In genomic region chr1:150214099-150214756, GRCh38 we compare ENCODE assay signal across 8 cellular contexts. TPM values are rescaled to one million over a fixed set of nuclear protein-coding genes. Genes with fewer than 3 reads are reported as not detected.
DNase-seq lines count a peak whose midpoint lies in the region; ATAC-seq and TF ChIP-seq lines count a peak whose summit lies in the region.
"Not testable (repeated sequence)": the region's sequence is repeated elsewhere in the genome, so short reads cannot be mapped to it uniquely, and the experiment has no call there.

No MANE protein-coding gene starts in this region.

- H3K27me3 Mint-ChIP-seq in activated naive CD8-positive, alpha-beta T cell treated with anti-CD3 and anti-CD28 coated beads, Interleukin-2, amount 10 ng/mL, durations not matched to agents 7 days and 5 days; effector memory CD8-positive, alpha-beta T cell; natural killer cell treated with Interleukin-12 subunit alpha and Interleukin-12 subunit beta and Interleukin-15 and Interleukin-18, amount 100 ng/mL, for 72 hours: not testable (repeated sequence)

- not testable (repeated sequence) for H3K9me3 Mint-ChIP-seq in activated naive CD8-positive, alpha-beta T cell treated with anti-CD3 and anti-CD28 coated beads, Interleukin-2, amount 10 ng/mL, durations not matched to agents 7 days and 5 days; effector memory CD8-positive, alpha-beta T cell; natural killer cell treated with Interleukin-12 subunit alpha and Interleukin-12 subunit beta and Interleukin-15 and Interleukin-18, amount 100 ng/mL, for 72 hours; stimulated activated effector memory CD8-positive, alpha-beta T cell treated with anti-CD3 and anti-CD28 coated beads, Interleukin-12 subunit alpha, Interleukin-12 subunit beta, amount 100 ng/mL, for 72 hours

- peak overlapping the region; percentile 85 for H3K4me3 Mint-ChIP-seq in activated naive CD8-positive, alpha-beta T cell treated with anti-CD3 and anti-CD28 coated beads, Interleukin-2, amount 10 ng/mL, durations not matched to agents 7 days and 5 days
- H3K4me3 Mint-ChIP-seq in effector memory CD8-positive, alpha-beta T cell, result peak overlapping the region; percentile 78 to 82
- peak overlapping the region; percentile 80 for H3K4me3 Mint-ChIP-seq in natural killer cell treated with Interleukin-12 subunit alpha and Interleukin-12 subunit beta and Interleukin-15 and Interleukin-18, amount 100 ng/mL, for 72 hours
- peak overlapping the region; percentile 73 for H3K4me3 Mint-ChIP-seq in stimulated activated effector memory CD8-positive, alpha-beta T cell treated with anti-CD3 and anti-CD28 coated beads, Interleukin-12 subunit alpha, Interleukin-12 subunit beta, amount 100 ng/mL, for 72 hours

- not testable (repeated sequence) for TF ChIP-seq CTCF in AG04449 (IDR thresholded peaks at IDR 0.05; ENCODE audit: insufficient read depth, low read length, missing control alignments); HEK293 (tag by site-specific recombination; IDR thresholded peaks at IDR 0.05)

- H3K27ac Mint-ChIP-seq in activated naive CD8-positive, alpha-beta T cell treated with anti-CD3 and anti-CD28 coated beads, Interleukin-2, amount 10 ng/mL, durations not matched to agents 7 days and 5 days, result peak overlapping the region; percentile 95
- peak overlapping the region; percentile 88 to 91 for H3K27ac Mint-ChIP-seq in effector memory CD8-positive, alpha-beta T cell
- peak overlapping the region; percentile 82 to 91 for H3K27ac Mint-ChIP-seq in natural killer cell treated with Interleukin-12 subunit alpha and Interleukin-12 subunit beta and Interleukin-15 and Interleukin-18, amount 100 ng/mL, for 72 hours
- H3K27ac Mint-ChIP-seq in stimulated activated effector memory CD8-positive, alpha-beta T cell treated with anti-CD3 and anti-CD28 coated beads, Interleukin-12 subunit alpha, Interleukin-12 subunit beta, amount 100 ng/mL, for 72 hours, result peak overlapping the region; percentile 94

- peak overlapping the region; percentile 61 for H3K9ac ChIP-seq in iPS-18a (ENCODE audit: low read length)

- CTCF ChIA-PET in AG04449 (lab: Yijun Ruan, JAX) (interaction anchor here (0.7 to 2.0 kb wide), 4 partner anchors 10 to 147 kb away, joined by 3 to 10 read pairs (median 4); no protein-coding TSS in a partner anchor), HEK293 (lab: Yijun Ruan, JAX) (interaction anchor here (1.0 kb wide), 1 partner anchor 25 kb away, joined by 3 read pairs; no protein-coding TSS in a partner anchor)

- peak; percentile 36 for ATAC-seq in SK-N-SH treated with all-trans-retinoic acid at 6 μM for 48 hours
- ATAC-seq in activated naive CD8-positive, alpha-beta T cell treated with anti-CD3 and anti-CD28 coated beads, Interleukin-2, amount 10 ng/mL, durations not matched to agents 7 days and 5 days (ENCODE audit: low read depth); effector memory CD8-positive, alpha-beta T cell (replicated peaks); natural killer cell treated with Interleukin-12 subunit alpha and Interleukin-12 subunit beta and Interleukin-15 and Interleukin-18, amount 100 ng/mL, for 72 hours; stimulated activated effector memory CD8-positive, alpha-beta T cell treated with anti-CD3 and anti-CD28 coated beads, Interleukin-12 subunit alpha, Interleukin-12 subunit beta, amount 100 ng/mL, for 72 hours: not testable (repeated sequence)

- H3K4me1 ChIP-seq in HEK293 (ENCODE audit: control insufficient read depth, insufficient read depth, low read length); iPS-18a (ENCODE audit: control insufficient read depth, low read depth, low read length): not testable (repeated sequence)

- H3K36me3 Mint-ChIP-seq in activated naive CD8-positive, alpha-beta T cell treated with anti-CD3 and anti-CD28 coated beads, Interleukin-2, amount 10 ng/mL, durations not matched to agents 7 days and 5 days; natural killer cell treated with Interleukin-12 subunit alpha and Interleukin-12 subunit beta and Interleukin-15 and Interleukin-18, amount 100 ng/mL, for 72 hours: not testable (repeated sequence)
- H3K36me3 Mint-ChIP-seq in effector memory CD8-positive, alpha-beta T cell (ENCODE audit: insufficient read depth), result peaks cover 19% of the 10 kb centered on the region
- peaks cover 11% of the 10 kb centered on the region for H3K36me3 Mint-ChIP-seq in stimulated activated effector memory CD8-positive, alpha-beta T cell treated with anti-CD3 and anti-CD28 coated beads, Interleukin-12 subunit alpha, Interleukin-12 subunit beta, amount 100 ng/mL, for 72 hours

- H3K27me3 ChIP-seq in iPS-18a (ENCODE audit: control insufficient read depth, insufficient read depth, low read length), result not testable (repeated sequence)

- not testable (repeated sequence) for H3K36me3 ChIP-seq in HEK293 (ENCODE audit: control insufficient read depth in 2 of 2, insufficient read depth in 1 of 2, low read length in 2 of 2); iPS-18a (ENCODE audit: control insufficient read depth, low read depth, low read length)

- not testable (repeated sequence) for DNase-seq in AG04449 (ENCODE audit: low read depth, low spot score); activated naive CD8-positive, alpha-beta T cell treated with anti-CD3 and anti-CD28 coated beads, Interleukin-2, amount 10 ng/mL, durations not matched to agents 7 days and 5 days; effector memory CD8-positive, alpha-beta T cell; natural killer cell treated with Interleukin-12 subunit alpha and Interleukin-12 subunit beta and Interleukin-15 and Interleukin-18, amount 100 ng/mL, for 72 hours (ENCODE audit: low spot score); stimulated activated effector memory CD8-positive, alpha-beta T cell treated with anti-CD3 and anti-CD28 coated beads, Interleukin-12 subunit alpha, Interleukin-12 subunit beta, amount 100 ng/mL, for 72 hours (ENCODE audit: low spot score in 2 of 2)

- peaks cover 15% of the 10 kb centered on the region for H3K4me1 Mint-ChIP-seq in activated naive CD8-positive, alpha-beta T cell treated with anti-CD3 and anti-CD28 coated beads, Interleukin-2, amount 10 ng/mL, durations not matched to agents 7 days and 5 days
- peaks cover 12 to 16% of the 10 kb centered on the region in 2 donors for H3K4me1 Mint-ChIP-seq in effector memory CD8-positive, alpha-beta T cell (ENCODE audit: low read depth in 2 of 2)
- peaks cover 13 to 18% of the 10 kb centered on the region in 2 donors for H3K4me1 Mint-ChIP-seq in natural killer cell treated with Interleukin-12 subunit alpha and Interleukin-12 subunit beta and Interleukin-15 and Interleukin-18, amount 100 ng/mL, for 72 hours (ENCODE audit: low read depth in 2 of 2)
- peaks cover 14% of the 10 kb centered on the region for H3K4me1 Mint-ChIP-seq in stimulated activated effector memory CD8-positive, alpha-beta T cell treated with anti-CD3 and anti-CD28 coated beads, Interleukin-12 subunit alpha, Interleukin-12 subunit beta, amount 100 ng/mL, for 72 hours

- POLR2A ChIA-PET in AG04449 (lab: Yijun Ruan, JAX), result interaction anchor here (0.7 to 1.3 kb wide), 2 partner anchors 13 to 73 kb away, joined by 3 read pairs; no protein-coding TSS in a partner anchor
- POLR2A ChIA-PET in HEK293 (lab: Yijun Ruan, JAX), result interaction anchor here (0.7 kb wide), 2 partner anchors 13 to 53 kb away, joined by 3 to 4 read pairs; no protein-coding TSS in a partner anchor
- POLR2A ChIA-PET in activated naive CD8-positive, alpha-beta T cell treated with anti-CD3 and anti-CD28 coated beads, Interleukin-2, amount 10 ng/mL, durations not matched to agents 7 days and 5 days (lab: Charles Lee), result interaction anchor here (0.7 to 3.1 kb wide), 4 partner anchors 16 to 327 kb away, joined by 3 to 21 read pairs (median 6); partner anchors contain the start of gene ANP32E

- H3K4me3 ChIP-seq in AG04449 (ENCODE audit: low read depth, low read length), result peak overlapping the region; percentile 52
- not testable (repeated sequence) for H3K4me3 ChIP-seq in HEK293 (ENCODE audit: low read depth, low read length)
- H3K4me3 ChIP-seq in iPS-18a (ENCODE audit: low read length), result peak overlapping the region; percentile 72

- not testable (repeated sequence) for H3K9me3 ChIP-seq in HEK293 (ENCODE audit: control insufficient read depth, insufficient read depth, low read depth, low read length); iPS-18a (ENCODE audit: control insufficient read depth, low read depth, low read length)

- not testable (repeated sequence) for H3K27ac ChIP-seq in HEK293 (ENCODE audit: extremely low read depth, low read depth, low read length)
- peak overlapping the region; percentile 72 for H3K27ac ChIP-seq in iPS-18a (ENCODE audit: low read length)

TF ChIP-seq in HEK293, 187 proteins besides CTCF, POLR2A, EP300 and RAD21:
- TF ChIP-seq ZNF335 (tag by site-specific recombination; conservative IDR thresholded peaks at IDR 0.05), result 0 out of 2 replicates have a peak, but pooled peaks have one; percentile 1
TF ChIP-seq in HEK293: peak in this region for 1; not testable (repeated sequence) for 186.

RNA-seq across cellular contexts. Expression of gene ANP32E, which starts 21.7 kb away (rescaled TPM):
- total RNA-seq in activated naive CD8-positive, alpha-beta T cell treated with anti-CD3 and anti-CD28 coated beads, Interleukin-2, amount 10 ng/mL, durations not matched to agents 7 days and 5 days, result 100 to 1,000 TPM; 113 to 115 TPM
- 100 to 1,000 TPM; 157 to 164 TPM for total RNA-seq in natural killer cell treated with Interleukin-12 subunit alpha and Interleukin-12 subunit beta and Interleukin-15 and Interleukin-18, amount 100 ng/mL, for 72 hours

RNA-seq across cellular contexts. Expression of gene CA14, which starts 43.3 kb away (rescaled TPM):
- total RNA-seq in activated naive CD8-positive, alpha-beta T cell treated with anti-CD3 and anti-CD28 coated beads, Interleukin-2, amount 10 ng/mL, durations not matched to agents 7 days and 5 days, result not detected
- total RNA-seq in natural killer cell treated with Interleukin-12 subunit alpha and Interleukin-12 subunit beta and Interleukin-15 and Interleukin-18, amount 100 ng/mL, for 72 hours, result not detected

RNA-seq across cellular contexts. Expression of gene APH1A, which starts 54.6 kb away (rescaled TPM):
- total RNA-seq in activated naive CD8-positive, alpha-beta T cell treated with anti-CD3 and anti-CD28 coated beads, Interleukin-2, amount 10 ng/mL, durations not matched to agents 7 days and 5 days, result 100 to 1,000 TPM; 127 to 128 TPM
- 100 to 1,000 TPM; 115 to 140 TPM for total RNA-seq in natural killer cell treated with Interleukin-12 subunit alpha and Interleukin-12 subunit beta and Interleukin-15 and Interleukin-18, amount 100 ng/mL, for 72 hours

RNA-seq across cellular contexts. Expression of gene C1orf54, which starts 58.4 kb away (rescaled TPM):
- 1 to 10 TPM; 1.7 to 3.5 TPM for total RNA-seq in activated naive CD8-positive, alpha-beta T cell treated with anti-CD3 and anti-CD28 coated beads, Interleukin-2, amount 10 ng/mL, durations not matched to agents 7 days and 5 days
- total RNA-seq in natural killer cell treated with Interleukin-12 subunit alpha and Interleukin-12 subunit beta and Interleukin-15 and Interleukin-18, amount 100 ng/mL, for 72 hours, result under 1 TPM; 0.45 to 0.59 TPM
